ENCODE assay signal across 15 cellular contexts in the genomic region with DNA sequence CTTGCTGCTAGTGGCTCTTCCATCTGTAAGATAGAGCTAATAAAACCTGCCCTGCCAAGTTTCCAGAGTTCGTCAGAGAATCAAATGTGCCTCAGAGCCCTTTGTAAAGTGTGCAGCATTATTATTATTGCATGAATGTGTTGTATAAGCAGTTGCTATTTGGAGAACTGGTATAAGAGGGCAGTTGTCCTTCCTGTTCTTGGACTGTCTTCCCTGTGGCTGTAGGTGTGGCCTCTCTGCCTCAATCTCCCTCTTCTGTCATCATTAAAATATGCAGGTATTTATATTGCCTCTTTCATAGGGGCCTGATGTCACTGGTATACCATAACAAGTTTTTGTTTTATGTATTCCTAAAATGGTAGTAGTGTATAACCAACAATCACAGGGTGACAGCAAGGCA. TPM values are rescaled to one million over a fixed set of nuclear protein-coding genes. Genes with fewer than 3 reads are reported as not detected.
DNase-seq lines count a peak whose midpoint lies in the region; ATAC-seq, FAIRE-seq and TF ChIP-seq lines count a peak whose summit lies in the region.
"Had no signal": no experiment of that assay in that cellular context is flagged by ENCODE, and none has a peak within 500 bp of the region (broad histone marks: within the 10 kb centered on the region; RNA-seq: fewer than 3 reads in every experiment).

No MANE protein-coding gene starts in this region.

- H3K79me2 ChIP-seq in Loucy (ENCODE audit: insufficient read depth, low read length), result peaks cover 70% of the 10 kb centered on the region

- DNase-seq in T-helper 1 cell, result no peak
- DNase-seq in bronchial epithelial cell (ENCODE audit: low read depth), result peak; percentile 70
- DNase-seq in sigmoid colon, result no peak
- DNase-seq in KG1 (lab: John Stamatoyannopoulos, UW), result no peak
- DNase-seq in activated gamma-delta T cell (lab: John Stamatoyannopoulos, UW), result no peak
- DNase-seq: 8988T; DMS79; NCI-H1092 treated with DMSO at 0.1 percent for 48 hours; stimulated activated CD4-positive, alpha-beta T cell treated with anti-CD3 and anti-CD28 coated beads, Interleukin-1b, Interleukin-23, amount 100 ng/mL, for 48 hours; stimulated activated naive CD4-positive, alpha-beta T cell treated with Interleukin-2 at 50 U/mL for 16 hours; SW 1271 had no signal

- peak overlapping the region; percentile 80 for H3K4me3 Mint-ChIP-seq in T-helper 1 cell treated with Interleukin-12 subunit alpha and Interleukin-12 subunit beta and Interleukin-4 antibody, amounts not matched to agents 30 μg/mL and 1 μg/mL, for 36 hours

- no peak for FAIRE-seq in bronchial epithelial cell (lab: Jason Lieb, UNC)

- no peaks in the 10 kb centered on the region for H3K9me3 Mint-ChIP-seq in T-helper 1 cell treated with Interleukin-12 subunit alpha and Interleukin-12 subunit beta and Interleukin-4 antibody, amounts not matched to agents 30 μg/mL and 1 μg/mL, for 36 hours

- intact Hi-C loops in sigmoid colon (cut with DNase I), result no loop called here

- H3K4me1 Mint-ChIP-seq in T-helper 1 cell treated with Interleukin-12 subunit alpha and Interleukin-12 subunit beta and Interleukin-4 antibody, amounts not matched to agents 30 μg/mL and 1 μg/mL, for 36 hours (ENCODE audit: low read depth), result peaks cover 65% of the 10 kb centered on the region

- no peak for TF ChIP-seq EP300 in sigmoid colon (IDR thresholded peaks at IDR 0.05)

- 2 to 49% methylated on average over 1 of the region's 1 CpG for WGBS in sigmoid colon, 2 donors

- H3K27me3 ChIP-seq in Loucy (ENCODE audit: insufficient read depth, low read length, poor library complexity, severe bottlenecking), result no peaks in the 10 kb centered on the region
- no peaks in the 10 kb centered on the region for H3K27me3 ChIP-seq in bronchial epithelial cell (ENCODE audit: control insufficient read depth, insufficient read depth, low read length)
- H3K27me3 ChIP-seq in sigmoid colon, result no peaks in the 10 kb centered on the region
- H3K27me3 ChIP-seq: cardiac muscle cell had no signal

- H4K20me1 ChIP-seq in Loucy (ENCODE audit: insufficient read depth, low read length, poor library complexity, severe bottlenecking), result no peaks in the 10 kb centered on the region

- H3K27ac Mint-ChIP-seq in T-helper 1 cell treated with Interleukin-12 subunit alpha and Interleukin-12 subunit beta and Interleukin-4 antibody, amounts not matched to agents 30 μg/mL and 1 μg/mL, for 36 hours, result peak overlapping the region; percentile 54

- H3F3A ChIP-seq in Loucy (ENCODE audit: low read depth), result no peaks in the 10 kb centered on the region

- H3K9me2 ChIP-seq in Loucy (replicated peaks; ENCODE audit: low read depth, low read length), result no peaks in the 10 kb centered on the region

- H3K27ac ChIP-seq in sigmoid colon, result peak overlapping the region in 3 of 4 donors; percentile 26 to 49 (median 42)
- H3K27ac ChIP-seq: cardiac muscle cell had no signal

- TF ChIP-seq POLR2A in sigmoid colon (IDR thresholded peaks at IDR 0.05), result no peak

- H2AFZ ChIP-seq in Loucy (ENCODE audit: low read length), result no peak overlapping the region

- ATAC-seq in GM21381 (IDR thresholded peaks at IDR 0.05; ENCODE audit: unreplicated experiment), result no peak

- H3K36me3 Mint-ChIP-seq in T-helper 1 cell treated with Interleukin-12 subunit alpha and Interleukin-12 subunit beta and Interleukin-4 antibody, amounts not matched to agents 30 μg/mL and 1 μg/mL, for 36 hours (ENCODE audit: low read depth), result peaks cover 2% of the 10 kb centered on the region

- H3K36me3 ChIP-seq in Loucy (ENCODE audit: insufficient read depth, low read length) (no peaks in the 10 kb centered on the region), bronchial epithelial cell (ENCODE audit: control insufficient read depth, insufficient read depth, low read length) (no peaks in the 10 kb centered on the region), sigmoid colon (no peaks in the 10 kb centered on the region)
- H3K36me3 ChIP-seq: cardiac muscle cell had no signal

- H3K9me3 ChIP-seq in Loucy (ENCODE audit: insufficient read depth, low read depth, low read length) (no peaks in the 10 kb centered on the region), sigmoid colon (no peaks in the 10 kb centered on the region)

- peak overlapping the region; percentile 82 for H3K4me3 ChIP-seq in Loucy (ENCODE audit: low read length, poor library complexity, severe bottlenecking)
- no peak overlapping the region for H3K4me3 ChIP-seq in bronchial epithelial cell (ENCODE audit: low read depth, low read length)
- no peak overlapping the region for H3K4me3 ChIP-seq in sigmoid colon
- H3K4me3 ChIP-seq: cardiac muscle cell had no signal

- peak overlapping the region; percentile 79 for H3K4me2 ChIP-seq in Loucy (ENCODE audit: low read depth, low read length, poor library complexity, severe bottlenecking)

- no peak for TF ChIP-seq CTCF in Loucy (conservative IDR thresholded peaks at IDR 0.05; ENCODE audit: low read length)
- TF ChIP-seq CTCF in bronchial epithelial cell (IDR thresholded peaks at IDR 0.05; ENCODE audit: insufficient read depth, low read length, severe bottlenecking), result no peak
- no peak for TF ChIP-seq CTCF in sigmoid colon (IDR thresholded peaks at IDR 0.05)

- H3K4me1 ChIP-seq in Loucy (ENCODE audit: insufficient read depth, low read length, poor library complexity, severe bottlenecking), result peaks cover 55% of the 10 kb centered on the region
- H3K4me1 ChIP-seq in sigmoid colon, result peaks cover 0 to 19% (median 9%) of the 10 kb centered on the region in 4 donors

- no peaks in the 10 kb centered on the region for H3K27me3 Mint-ChIP-seq in T-helper 1 cell treated with Interleukin-12 subunit alpha and Interleukin-12 subunit beta and Interleukin-4 antibody, amounts not matched to agents 30 μg/mL and 1 μg/mL, for 36 hours (ENCODE audit: low read depth)

- H3K9ac ChIP-seq in Loucy (ENCODE audit: low read depth, low read length, poor library complexity, severe bottlenecking), result peak overlapping the region; percentile 45

RNA-seq across cellular contexts. Expression of a gene that starts 3.8 kb away (rescaled TPM):
- total RNA-seq in bronchial epithelial cell (11.3 and 15.2 TPM in 2 replicates), sigmoid colon (10 to 100 TPM; 14.4 to 23.5 (median 17.5) TPM)
- 10 to 100 TPM; 13.1 to 30.1 (median 25.8) TPM for polyA plus RNA-seq in sigmoid colon
